Comparison of ENCODE assay signal across 8 cellular contexts in the genomic region with DNA sequence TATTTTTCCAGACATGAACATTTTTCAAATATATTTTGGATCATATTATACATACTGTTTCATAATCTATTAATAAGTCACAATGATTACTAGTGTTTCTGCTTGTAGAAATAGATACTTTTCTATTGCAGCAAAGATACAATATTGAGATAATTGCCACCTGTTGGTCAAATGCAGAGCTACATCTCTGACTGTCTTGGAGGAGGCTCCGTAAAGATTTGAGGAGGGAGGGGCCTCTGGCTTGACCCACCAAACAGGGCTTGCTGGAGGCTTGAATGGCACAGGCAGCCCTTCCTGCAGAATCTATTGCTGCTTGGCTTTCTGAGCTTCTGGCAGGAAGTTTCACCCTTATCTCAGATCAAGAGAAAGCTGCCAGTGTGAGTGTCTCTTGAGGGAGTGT.
DNase-seq lines count a peak whose midpoint lies in the region; ATAC-seq and TF ChIP-seq lines count a peak whose summit lies in the region.

No MANE protein-coding gene starts in this region.

- CTCF ChIA-PET in CD4-positive, alpha-beta T cell (lab: Charles Lee) = no interaction called here
- CTCF ChIA-PET in T-cell (lab: Charles Lee) = interaction anchor here (0.5 to 1.7 kb wide), 9 partner anchors 8 to 690 kb away, joined by 3 to 5 read pairs (median 3); no protein-coding TSS in a partner anchor

- no peaks in the 10 kb centered on the region for H3K36me3 Mint-ChIP-seq in CD4-positive, alpha-beta T cell (ENCODE audit: low read depth)
- H3K36me3 Mint-ChIP-seq in T-cell = no peaks in the 10 kb centered on the region

- intact Hi-C loops in CD4-positive, alpha-beta T cell (cut with DNase I, micrococcal nuclease) = loop anchor here (2.0 to 5.0 kb wide), 3 partner anchors 142 to 344 kb away; a partner anchor contains a TSS

- no peak overlapping the region for H3K4me3 Mint-ChIP-seq in CD4-positive, alpha-beta T cell
- no peak overlapping the region for H3K4me3 Mint-ChIP-seq in T-cell

- DNase-seq in CD4-positive, alpha-beta T cell = peak in 5 of 10 experiments; percentile 1 to 11 (median 3)
- DNase-seq in T-cell (peak in 23 of 34 experiments; percentile 0 to 35 (median 6)), middle frontal gyrus (ENCODE audit: extremely low spot score, low spot score) (peak; percentile 5), GOT3 (lab: John Stamatoyannopoulos, UW) (no peak)
- DNase-seq in effector CD8-positive, alpha-beta T cell (lab: John Stamatoyannopoulos, UW) = peak; percentile 0
- no peak for DNase-seq in activated CD8-positive, alpha-beta memory T cell treated with anti-CD3 and anti-CD28 coated beads for 24 hours

- ATAC-seq in CD4-positive, alpha-beta T cell (ENCODE audit: poor library complexity) = peak; percentile 84
- ATAC-seq in GM19025 (IDR thresholded peaks at IDR 0.05; ENCODE audit: low read depth, unreplicated experiment) (peak; percentile 51), HG03460 (IDR thresholded peaks at IDR 0.05; ENCODE audit: unreplicated experiment) (peak; percentile 88), T-cell (replicated peaks in 1 of 4) (peak; percentile 57 to 95 (median 62))

- H3K27me3 ChIP-seq in CD4-positive, alpha-beta T cell (ENCODE audit: control insufficient read depth, insufficient read depth, low read length) = no peaks in the 10 kb centered on the region

- H3K27me3 Mint-ChIP-seq in CD4-positive, alpha-beta T cell = no peaks in the 10 kb centered on the region
- H3K27me3 Mint-ChIP-seq in T-cell = peaks cover 1 to 21% of the 10 kb centered on the region in 2 donors

- POLR2A ChIA-PET in CD4-positive, alpha-beta T cell (lab: Charles Lee) = no interaction called here
- POLR2A ChIA-PET in T-cell (lab: Charles Lee) = no interaction called here

- H3K9me3 ChIP-seq in CD4-positive, alpha-beta T cell (ENCODE audit: control insufficient read depth, low read length) = no peaks in the 10 kb centered on the region

- no peak overlapping the region for H3K27ac Mint-ChIP-seq in CD4-positive, alpha-beta T cell
- peak overlapping the region in 1 of 2 donors; percentile 27 for H3K27ac Mint-ChIP-seq in T-cell

- H3K9me3 Mint-ChIP-seq in CD4-positive, alpha-beta T cell = no peaks in the 10 kb centered on the region
- H3K9me3 Mint-ChIP-seq in T-cell = no peaks in the 10 kb centered on the region

- no peak overlapping the region for H3K27ac ChIP-seq in CD4-positive, alpha-beta T cell (ENCODE audit: low read depth, low read length)

- TF ChIP-seq CTCF in CD4-positive, alpha-beta T cell (IDR thresholded peaks at IDR 0.05) = peak; percentile 41

- H3K4me1 Mint-ChIP-seq in CD4-positive, alpha-beta T cell (ENCODE audit: low read depth) = no peaks in the 10 kb centered on the region
- H3K4me1 Mint-ChIP-seq in T-cell = peaks cover 0 to 4% (median 3%) of the 10 kb centered on the region in 3 donors

Comparison
In these comparisons a context has a peak if more than half of its experiments do, and no peak if none do; other contexts are left out.
1. DNase-seq: peak in T-cell (23 of 34), effector CD8-positive, alpha-beta T cell (single experiment) and middle frontal gyrus (single experiment); none in GOT3 (single experiment) and activated CD8-positive, alpha-beta memory T cell treated with anti-CD3 and anti-CD28 coated beads for 24 hours (single experiment).
2. Peak in every context shown above with its lines, with median percentiles within 50 percentile points of each other: ATAC-seq.